In genomic region chr11:83007477-83007876, GRCh38 we compare ENCODE assay signal across 8 cellular contexts.
DNase-seq lines count a peak whose midpoint lies in the region; ATAC-seq and TF ChIP-seq lines count a peak whose summit lies in the region.

No MANE protein-coding gene starts in this region.

- peaks cover 45% of the 10 kb centered on the region for H3K4me1 Mint-ChIP-seq in activated naive CD8-positive, alpha-beta T cell treated with anti-CD3 and anti-CD28 coated beads for 36 hours
- peaks cover 64% of the 10 kb centered on the region for H3K4me1 Mint-ChIP-seq in activated naive CD8-positive, alpha-beta T cell treated with anti-CD3 and anti-CD28 coated beads, Interleukin-2, amount 50 U/mL, for 24 hours

- H3K9me3 Mint-ChIP-seq in activated naive CD8-positive, alpha-beta T cell treated with anti-CD3 and anti-CD28 coated beads for 36 hours, result no peaks in the 10 kb centered on the region
- H3K9me3 Mint-ChIP-seq in activated naive CD8-positive, alpha-beta T cell treated with anti-CD3 and anti-CD28 coated beads, Interleukin-2, amount 50 U/mL, for 24 hours, result no peaks in the 10 kb centered on the region

- H3K27me3 ChIP-seq in right cardiac atrium (ENCODE audit: control insufficient read depth, insufficient read depth) (no peaks in the 10 kb centered on the region), tibial artery (no peaks in the 10 kb centered on the region)

- WGBS in right cardiac atrium, result 81% methylated on average over 5 of the region's 5 CpGs

- H3K9me3 ChIP-seq in right cardiac atrium (ENCODE audit: control insufficient read depth, low read length) (no peaks in the 10 kb centered on the region), tibial artery (no peaks in the 10 kb centered on the region)

- intact Hi-C loops in right cardiac atrium (cut with DNase I) (no loop called here), tibial artery (cut with DNase I; ENCODE audit: low total_unique reads) (no loop called here)

- no peak overlapping the region for H3K4me3 ChIP-seq in right cardiac atrium (ENCODE audit: low read length)
- no peak overlapping the region for H3K4me3 ChIP-seq in tibial artery

- DNase-seq in activated naive CD8-positive, alpha-beta T cell treated with anti-CD3 and anti-CD28 coated beads for 36 hours, result no peak
- no peak for DNase-seq in activated naive CD8-positive, alpha-beta T cell treated with anti-CD3 and anti-CD28 coated beads, Interleukin-2, amount 50 U/mL, for 24 hours
- DNase-seq in NCI-H69 (lab: John Stamatoyannopoulos, UW) (peak; percentile 96), right cardiac atrium (no peak), tibial artery (no peak)
- DNase-seq in activated naive CD4-positive, alpha-beta T cell treated with Interleukin-2 at 50 U/mL for 16 hours, result no peak

- TF ChIP-seq CTCF in tibial artery (IDR thresholded peaks at IDR 0.05), result no peak

- no peaks in the 10 kb centered on the region for H3K36me3 ChIP-seq in tibial artery

- H3K36me3 Mint-ChIP-seq in activated naive CD8-positive, alpha-beta T cell treated with anti-CD3 and anti-CD28 coated beads for 36 hours, result peaks cover 20% of the 10 kb centered on the region
- no peaks in the 10 kb centered on the region for H3K36me3 Mint-ChIP-seq in activated naive CD8-positive, alpha-beta T cell treated with anti-CD3 and anti-CD28 coated beads, Interleukin-2, amount 50 U/mL, for 24 hours (ENCODE audit: low read depth)

- peaks cover 10% of the 10 kb centered on the region for H3K4me1 ChIP-seq in right cardiac atrium (ENCODE audit: control insufficient read depth, insufficient read depth, low read length)
- H3K4me1 ChIP-seq in tibial artery, result peaks cover 0 to 41% (median 19%) of the 10 kb centered on the region in 4 donors

- H3K4me3 Mint-ChIP-seq in activated naive CD8-positive, alpha-beta T cell treated with anti-CD3 and anti-CD28 coated beads for 36 hours, result no peak overlapping the region
- H3K4me3 Mint-ChIP-seq in activated naive CD8-positive, alpha-beta T cell treated with anti-CD3 and anti-CD28 coated beads, Interleukin-2, amount 50 U/mL, for 24 hours, result no peak overlapping the region

- ATAC-seq in activated naive CD8-positive, alpha-beta T cell treated with anti-CD3 and anti-CD28 coated beads, Interleukin-2, amount 50 U/mL, for 24 hours, result no peak
- ATAC-seq in right cardiac atrium (peak in 1 of 2 donors; percentile 9), GM18519 (IDR thresholded peaks at IDR 0.05; ENCODE audit: low FRiP score, unreplicated experiment) (no peak), GM21786 (IDR thresholded peaks at IDR 0.05; ENCODE audit: unreplicated experiment) (no peak)

- H3K27ac ChIP-seq in right cardiac atrium (ENCODE audit: low read length) (peak overlapping the region; percentile 66), tibial artery (peak overlapping the region; percentile 29 to 35)

- no peaks in the 10 kb centered on the region for H3K27me3 Mint-ChIP-seq in activated naive CD8-positive, alpha-beta T cell treated with anti-CD3 and anti-CD28 coated beads for 36 hours
- H3K27me3 Mint-ChIP-seq in activated naive CD8-positive, alpha-beta T cell treated with anti-CD3 and anti-CD28 coated beads, Interleukin-2, amount 50 U/mL, for 24 hours, result no peaks in the 10 kb centered on the region

- H3K27ac Mint-ChIP-seq in activated naive CD8-positive, alpha-beta T cell treated with anti-CD3 and anti-CD28 coated beads for 36 hours, result peak overlapping the region; percentile 35
- no peak overlapping the region for H3K27ac Mint-ChIP-seq in activated naive CD8-positive, alpha-beta T cell treated with anti-CD3 and anti-CD28 coated beads, Interleukin-2, amount 50 U/mL, for 24 hours
